In genomic region chr20:43699941-43700565, GRCh38 we compare ENCODE assay signal across 17 cellular contexts. TPM values are rescaled to one million over a fixed set of nuclear protein-coding genes. Genes with fewer than 3 reads are reported as not detected.
A peak's percentile ranks its signal among the peaks of the same experiment; 100 is the strongest.
DNase-seq lines count a peak whose midpoint lies in the region; ATAC-seq and TF ChIP-seq lines count a peak whose summit lies in the region.
"Had no signal": no experiment of that assay in that cellular context is flagged by ENCODE, and none has a peak within 500 bp of the region (broad histone marks: within the 10 kb centered on the region; RNA-seq: fewer than 3 reads in every experiment).

No MANE protein-coding gene starts in this region.

- H3K9me3 ChIP-seq in RWPE2 (ENCODE audit: severe bottlenecking): no peaks in the 10 kb centered on the region
- no peaks in the 10 kb centered on the region for H3K9me3 ChIP-seq in neural progenitor cell (ENCODE audit: low read depth)

- H3K4me1 ChIP-seq in RWPE2 (ENCODE audit: insufficient read depth, poor library complexity, severe bottlenecking) (no peaks in the 10 kb centered on the region), neural progenitor cell (no peaks in the 10 kb centered on the region)

- H2AFZ ChIP-seq in neural progenitor cell (replicated peaks): no peak overlapping the region

- H3K9me3 Mint-ChIP-seq in activated CD8-positive, alpha-beta T cell treated with anti-CD3 and anti-CD28 coated beads, Interleukin-2, amount 10 ng/mL, durations not matched to agents 7 days and 5 days (ENCODE audit: insufficient read depth): no peaks in the 10 kb centered on the region
- no peaks in the 10 kb centered on the region for H3K9me3 Mint-ChIP-seq in activated CD8-positive, alpha-beta T cell treated with anti-CD3 and anti-CD28 coated beads for 36 hours
- H3K9me3 Mint-ChIP-seq in central memory CD8-positive, alpha-beta T cell: no peaks in the 10 kb centered on the region
- no peaks in the 10 kb centered on the region for H3K9me3 Mint-ChIP-seq in natural killer cell treated with Interleukin-12 subunit alpha and Interleukin-12 subunit beta and Interleukin-15 and Interleukin-18, amount 100 ng/mL, for 72 hours
- no peaks in the 10 kb centered on the region for H3K9me3 Mint-ChIP-seq in neural progenitor cell

- H3K4me3 Mint-ChIP-seq in activated CD8-positive, alpha-beta T cell treated with anti-CD3 and anti-CD28 coated beads, Interleukin-2, amount 10 ng/mL, durations not matched to agents 7 days and 5 days: no peak overlapping the region
- H3K4me3 Mint-ChIP-seq in activated CD8-positive, alpha-beta T cell treated with anti-CD3 and anti-CD28 coated beads for 36 hours: no peak overlapping the region
- H3K4me3 Mint-ChIP-seq in central memory CD8-positive, alpha-beta T cell: peak overlapping the region; percentile 31
- H3K4me3 Mint-ChIP-seq in natural killer cell treated with Interleukin-12 subunit alpha and Interleukin-12 subunit beta and Interleukin-15 and Interleukin-18, amount 100 ng/mL, for 72 hours: peak overlapping the region; percentile 71
- H3K4me3 Mint-ChIP-seq in neural progenitor cell: no peak overlapping the region

- H3K4me3 ChIP-seq in RWPE2 (ENCODE audit: severe bottlenecking): no peak overlapping the region
- no peak overlapping the region for H3K4me3 ChIP-seq in neural progenitor cell

- H3K27me3 Mint-ChIP-seq in activated CD8-positive, alpha-beta T cell treated with anti-CD3 and anti-CD28 coated beads, Interleukin-2, amount 10 ng/mL, durations not matched to agents 7 days and 5 days (ENCODE audit: low read depth): no peaks in the 10 kb centered on the region
- no peaks in the 10 kb centered on the region for H3K27me3 Mint-ChIP-seq in activated CD8-positive, alpha-beta T cell treated with anti-CD3 and anti-CD28 coated beads for 36 hours
- H3K27me3 Mint-ChIP-seq in central memory CD8-positive, alpha-beta T cell: no peaks in the 10 kb centered on the region
- no peaks in the 10 kb centered on the region for H3K27me3 Mint-ChIP-seq in natural killer cell treated with Interleukin-12 subunit alpha and Interleukin-12 subunit beta and Interleukin-15 and Interleukin-18, amount 100 ng/mL, for 72 hours
- no peaks in the 10 kb centered on the region for H3K27me3 Mint-ChIP-seq in neural progenitor cell (ENCODE audit: insufficient read depth, low read depth)

- peak overlapping the region; percentile 87 for H3K27ac Mint-ChIP-seq in activated CD8-positive, alpha-beta T cell treated with anti-CD3 and anti-CD28 coated beads, Interleukin-2, amount 10 ng/mL, durations not matched to agents 7 days and 5 days
- no peak overlapping the region for H3K27ac Mint-ChIP-seq in activated CD8-positive, alpha-beta T cell treated with anti-CD3 and anti-CD28 coated beads for 36 hours
- no peak overlapping the region for H3K27ac Mint-ChIP-seq in central memory CD8-positive, alpha-beta T cell (ENCODE audit: low read depth)
- peak overlapping the region; percentile 81 to 90 for H3K27ac Mint-ChIP-seq in natural killer cell treated with Interleukin-12 subunit alpha and Interleukin-12 subunit beta and Interleukin-15 and Interleukin-18, amount 100 ng/mL, for 72 hours
- no peak overlapping the region for H3K27ac Mint-ChIP-seq in neural progenitor cell

- no peaks in the 10 kb centered on the region for H3F3A ChIP-seq in neural progenitor cell (ENCODE audit: low read depth)

- H3K27me3 ChIP-seq in RWPE2 (ENCODE audit: insufficient read depth, poor library complexity, severe bottlenecking): no peaks in the 10 kb centered on the region
- no peaks in the 10 kb centered on the region for H3K27me3 ChIP-seq in neural progenitor cell

- H3K4me2 ChIP-seq in neural progenitor cell: no peak overlapping the region
- H3K4me2 ChIP-seq: KMS-11 had no signal

- POLR2A ChIA-PET in activated CD8-positive, alpha-beta T cell treated with anti-CD3 and anti-CD28 coated beads, Interleukin-2, amount 10 ng/mL, durations not matched to agents 7 days and 5 days (lab: Charles Lee): interaction anchor here (0.7 to 1.7 kb wide), 2 partner anchors 109 to 243 kb away, joined by 3 to 5 read pairs; partner anchors contain the start of gene SRSF6
- POLR2A ChIA-PET in activated CD8-positive, alpha-beta T cell treated with anti-CD3 and anti-CD28 coated beads for 36 hours (lab: Charles Lee): no interaction called here

- intact Hi-C loops in activated CD8-positive, alpha-beta T cell treated with anti-CD3 and anti-CD28 coated beads for 36 hours (cut with micrococcal nuclease): no loop called here

- TF ChIP-seq CTCF in activated CD8-positive, alpha-beta T cell treated with anti-CD3 and anti-CD28 coated beads for 36 hours (IDR thresholded peaks at IDR 0.05): no peak
- TF ChIP-seq CTCF in RWPE2 (IDR thresholded peaks at IDR 0.05; ENCODE audit: poor library complexity, severe bottlenecking) (no peak), neural progenitor cell (IDR thresholded peaks at IDR 0.05) (no peak)

- peaks cover 19% of the 10 kb centered on the region for H3K4me1 Mint-ChIP-seq in activated CD8-positive, alpha-beta T cell treated with anti-CD3 and anti-CD28 coated beads, Interleukin-2, amount 10 ng/mL, durations not matched to agents 7 days and 5 days (ENCODE audit: low read depth)
- H3K4me1 Mint-ChIP-seq in activated CD8-positive, alpha-beta T cell treated with anti-CD3 and anti-CD28 coated beads for 36 hours (ENCODE audit: low read depth): peaks cover 12% of the 10 kb centered on the region
- H3K4me1 Mint-ChIP-seq in central memory CD8-positive, alpha-beta T cell: peaks cover 13% of the 10 kb centered on the region
- peaks cover 16 to 18% of the 10 kb centered on the region in 2 donors for H3K4me1 Mint-ChIP-seq in natural killer cell treated with Interleukin-12 subunit alpha and Interleukin-12 subunit beta and Interleukin-15 and Interleukin-18, amount 100 ng/mL, for 72 hours (ENCODE audit: low read depth in 2 of 2)
- no peaks in the 10 kb centered on the region for H3K4me1 Mint-ChIP-seq in neural progenitor cell

- no peak overlapping the region for H3K9ac ChIP-seq in neural progenitor cell
- H3K9ac ChIP-seq: KMS-11 had no signal

- peak; percentile 37 for ATAC-seq in activated CD8-positive, alpha-beta T cell treated with anti-CD3 and anti-CD28 coated beads, Interleukin-2, amount 10 ng/mL, durations not matched to agents 7 days and 5 days
- ATAC-seq in activated CD8-positive, alpha-beta T cell treated with anti-CD3 and anti-CD28 coated beads for 36 hours: no peak
- ATAC-seq in RWPE2 (ENCODE audit: low read depth): no peak
- ATAC-seq in central memory CD8-positive, alpha-beta T cell (replicated peaks; ENCODE audit: extremely low read depth, poor library complexity, severe bottlenecking): no peak
- peak; percentile 71 to 83 for ATAC-seq in natural killer cell treated with Interleukin-12 subunit alpha and Interleukin-12 subunit beta and Interleukin-15 and Interleukin-18, amount 100 ng/mL, for 72 hours

- H3K36me3 Mint-ChIP-seq in activated CD8-positive, alpha-beta T cell treated with anti-CD3 and anti-CD28 coated beads, Interleukin-2, amount 10 ng/mL, durations not matched to agents 7 days and 5 days (ENCODE audit: low read depth): peaks cover 47% of the 10 kb centered on the region
- H3K36me3 Mint-ChIP-seq in activated CD8-positive, alpha-beta T cell treated with anti-CD3 and anti-CD28 coated beads for 36 hours (ENCODE audit: low read depth): peaks cover 48% of the 10 kb centered on the region
- peaks cover 3% of the 10 kb centered on the region for H3K36me3 Mint-ChIP-seq in central memory CD8-positive, alpha-beta T cell (ENCODE audit: insufficient read depth)
- H3K36me3 Mint-ChIP-seq in natural killer cell treated with Interleukin-12 subunit alpha and Interleukin-12 subunit beta and Interleukin-15 and Interleukin-18, amount 100 ng/mL, for 72 hours: peaks cover 5% of the 10 kb centered on the region
- peaks cover 27% of the 10 kb centered on the region for H3K36me3 Mint-ChIP-seq in neural progenitor cell

- no peaks in the 10 kb centered on the region for H3K79me2 ChIP-seq in neural progenitor cell (ENCODE audit: low read depth)

- H3K36me3 ChIP-seq in RWPE2 (ENCODE audit: low read depth) (peaks cover 90% of the 10 kb centered on the region), neural progenitor cell (peaks cover 4% of the 10 kb centered on the region)

- no peaks in the 10 kb centered on the region for H4K20me1 ChIP-seq in neural progenitor cell (ENCODE audit: low read depth)

- DNase-seq in activated CD8-positive, alpha-beta T cell treated with anti-CD3 and anti-CD28 coated beads, Interleukin-2, amount 10 ng/mL, durations not matched to agents 7 days and 5 days: peak; percentile 37
- no peak for DNase-seq in activated CD8-positive, alpha-beta T cell treated with anti-CD3 and anti-CD28 coated beads for 36 hours
- DNase-seq in RWPE2 (ENCODE audit: low spot score): peak; percentile 78
- no peak for DNase-seq in central memory CD8-positive, alpha-beta T cell (ENCODE audit: low spot score in 2 of 2)
- no peak for DNase-seq in natural killer cell treated with Interleukin-12 subunit alpha and Interleukin-12 subunit beta and Interleukin-15 and Interleukin-18, amount 100 ng/mL, for 72 hours (ENCODE audit: low spot score)
- DNase-seq in DMS53 (lab: John Stamatoyannopoulos, UW): no peak
- DNase-seq in NCI-H1436 (lab: John Stamatoyannopoulos, UW): no peak
- DNase-seq in neural progenitor cell (ENCODE audit: low spot score): no peak
- DNase-seq: COR-L47, MM.1S, NCI-H1092 treated with DMSO at 0.1 percent for 48 hours, NCI-H1694, NCI-H2227 treated with DMSO at 0.1 percent for 48 hours, NCI-H524, SHP77 treated with DMSO at 0.1 percent for 48 hours had no signal

- CTCF ChIA-PET in activated CD8-positive, alpha-beta T cell treated with anti-CD3 and anti-CD28 coated beads, Interleukin-2, amount 10 ng/mL, durations not matched to agents 7 days and 5 days (lab: Charles Lee): interaction anchor here (2.4 kb wide), 1 partner anchor 8 kb away, joined by 11 read pairs; no protein-coding TSS in a partner anchor
- CTCF ChIA-PET in activated CD8-positive, alpha-beta T cell treated with anti-CD3 and anti-CD28 coated beads for 36 hours (lab: Charles Lee): no interaction called here

- H3K27ac ChIP-seq in RWPE2 (ENCODE audit: poor library complexity, severe bottlenecking): no peak overlapping the region
- H3K27ac ChIP-seq in neural progenitor cell: no peak overlapping the region
- H3K27ac ChIP-seq: C4-2B, KMS-11 had no signal

RNA-seq across cellular contexts. Expression of gene GTSF1L, which starts 26.7 kb away (rescaled TPM):
- not detected for total RNA-seq in activated CD8-positive, alpha-beta T cell treated with anti-CD3 and anti-CD28 coated beads, Interleukin-2, amount 10 ng/mL, durations not matched to agents 7 days and 5 days
- not detected for total RNA-seq in activated CD8-positive, alpha-beta T cell treated with anti-CD3 and anti-CD28 coated beads for 36 hours
- not detected for total RNA-seq in natural killer cell treated with Interleukin-12 subunit alpha and Interleukin-12 subunit beta and Interleukin-15 and Interleukin-18, amount 100 ng/mL, for 72 hours
- total RNA-seq in neural progenitor cell (ENCODE audit: low replicate concordance): not detected in 2 replicates

RNA-seq across cellular contexts. Expression of gene MYBL2, which starts 33.1 kb away (rescaled TPM):
- total RNA-seq in activated CD8-positive, alpha-beta T cell treated with anti-CD3 and anti-CD28 coated beads, Interleukin-2, amount 10 ng/mL, durations not matched to agents 7 days and 5 days: 100 to 1,000 TPM; 129 to 132 TPM
- total RNA-seq in activated CD8-positive, alpha-beta T cell treated with anti-CD3 and anti-CD28 coated beads for 36 hours: 10 to 100 TPM; 93.6 to 96.4 TPM
- total RNA-seq in natural killer cell treated with Interleukin-12 subunit alpha and Interleukin-12 subunit beta and Interleukin-15 and Interleukin-18, amount 100 ng/mL, for 72 hours: 100 to 1,000 TPM in 1 of 2 donors, 10 to 100 TPM in 1; 62.0 to 109 TPM
- 28.8 and 62.5 TPM in 2 replicates for total RNA-seq in neural progenitor cell (ENCODE audit: low replicate concordance)

Comparison
In these comparisons a context has a peak if more than half of its experiments do, and no peak if none do; other contexts are left out.
1. ATAC-seq: peak in activated CD8-positive, alpha-beta T cell treated with anti-CD3 and anti-CD28 coated beads, Interleukin-2, amount 10 ng/mL, durations not matched to agents 7 days and 5 days (single experiment) and natural killer cell treated with Interleukin-12 subunit alpha and Interleukin-12 subunit beta and Interleukin-15 and Interleukin-18, amount 100 ng/mL, for 72 hours (2 of 2); none in activated CD8-positive, alpha-beta T cell treated with anti-CD3 and anti-CD28 coated beads for 36 hours (single experiment), RWPE2 (single experiment) and central memory CD8-positive, alpha-beta T cell (single experiment).
2. DNase-seq: peak in activated CD8-positive, alpha-beta T cell treated with anti-CD3 and anti-CD28 coated beads, Interleukin-2, amount 10 ng/mL, durations not matched to agents 7 days and 5 days (single experiment) and RWPE2 (single experiment); none in activated CD8-positive, alpha-beta T cell treated with anti-CD3 and anti-CD28 coated beads for 36 hours (single experiment), central memory CD8-positive, alpha-beta T cell (0 of 2), natural killer cell treated with Interleukin-12 subunit alpha and Interleukin-12 subunit beta and Interleukin-15 and Interleukin-18, amount 100 ng/mL, for 72 hours (single experiment), DMS53 (single experiment), NCI-H1436 (single experiment) and neural progenitor cell (single experiment).
3. H3K27ac Mint-ChIP-seq: peak in activated CD8-positive, alpha-beta T cell treated with anti-CD3 and anti-CD28 coated beads, Interleukin-2, amount 10 ng/mL, durations not matched to agents 7 days and 5 days (single experiment) and natural killer cell treated with Interleukin-12 subunit alpha and Interleukin-12 subunit beta and Interleukin-15 and Interleukin-18, amount 100 ng/mL, for 72 hours (2 of 2); none in activated CD8-positive, alpha-beta T cell treated with anti-CD3 and anti-CD28 coated beads for 36 hours (single experiment), central memory CD8-positive, alpha-beta T cell (single experiment) and neural progenitor cell (single experiment).
4. H3K4me3 Mint-ChIP-seq: peak in central memory CD8-positive, alpha-beta T cell (single experiment) and natural killer cell treated with Interleukin-12 subunit alpha and Interleukin-12 subunit beta and Interleukin-15 and Interleukin-18, amount 100 ng/mL, for 72 hours (single experiment); none in activated CD8-positive, alpha-beta T cell treated with anti-CD3 and anti-CD28 coated beads, Interleukin-2, amount 10 ng/mL, durations not matched to agents 7 days and 5 days (single experiment), activated CD8-positive, alpha-beta T cell treated with anti-CD3 and anti-CD28 coated beads for 36 hours (single experiment) and neural progenitor cell (single experiment).